ENCODE assay signal across 25 cellular contexts in the genomic region with DNA sequence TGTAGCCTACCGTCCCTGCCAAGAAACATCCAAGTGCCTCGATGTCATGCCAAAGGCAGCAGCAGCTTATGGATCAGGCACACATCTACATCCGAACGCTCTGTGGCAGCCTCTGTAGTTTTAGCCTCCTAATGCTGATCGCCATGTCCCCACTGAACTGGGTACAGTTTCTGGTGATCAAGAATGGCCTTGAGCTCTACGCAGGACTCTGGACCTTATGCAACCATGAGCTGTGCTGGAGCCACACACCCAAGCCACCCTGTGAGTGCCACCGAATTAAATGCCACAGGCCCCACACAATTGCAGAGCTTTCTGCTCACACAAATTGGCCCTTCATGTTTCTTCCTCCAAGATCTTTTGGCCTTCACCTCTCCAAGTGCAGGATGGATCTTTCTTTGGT. TPM values are rescaled to one million over a fixed set of nuclear protein-coding genes. Genes with fewer than 3 reads are reported as not detected.
DNase-seq lines count a peak whose midpoint lies in the region; ATAC-seq, FAIRE-seq and TF ChIP-seq lines count a peak whose summit lies in the region.
"Had no signal": no experiment of that assay in that cellular context is flagged by ENCODE, and none has a peak within 500 bp of the region (broad histone marks: within the 10 kb centered on the region; RNA-seq: fewer than 3 reads in every experiment).

No MANE protein-coding gene starts in this region.

- no peak overlapping the region for H2AK5ac ChIP-seq in mesenchymal stem cell (ENCODE audit: low read length, severe bottlenecking)

- H3K14ac ChIP-seq in mesenchymal stem cell (ENCODE audit: low read length in 2 of 2): no peak overlapping the region

- peak overlapping the region; percentile 37 for H4K8ac ChIP-seq in mesenchymal stem cell (ENCODE audit: low read length)

- peak; percentile 23 for FAIRE-seq in bronchial epithelial cell (lab: Jason Lieb, UNC)
- peak; percentile 40 for FAIRE-seq in HepG2 (lab: Jason Lieb, UNC)
- no peak for FAIRE-seq in small intestine (lab: Jason Lieb, UNC)
- FAIRE-seq: D721Med, GM12891, GM18507, H1 had no signal

- no peaks in the 10 kb centered on the region for H3K9me3 ChIP-seq in HepG2 (ENCODE audit: low read length)
- no peaks in the 10 kb centered on the region for H3K9me3 ChIP-seq in mesenchymal stem cell (ENCODE audit: control insufficient read depth, low read length)
- H3K9me3 ChIP-seq in small intestine (ENCODE audit: control insufficient read depth, low read depth): no peaks in the 10 kb centered on the region
- H3K9me3 ChIP-seq: BE2C had no signal

- no peak overlapping the region for H3K27ac Mint-ChIP-seq in activated CD4-positive, alpha-beta memory T cell treated with anti-CD3 and anti-CD28 coated beads, Interleukin-2, amount 10 ng/mL, durations not matched to agents 7 days and 5 days
- H3K27ac Mint-ChIP-seq: CD4-positive, alpha-beta T cell; CD8-positive, alpha-beta memory T cell had no signal

- H4K20me1 ChIP-seq in HepG2 (ENCODE audit: insufficient read depth, low read length): no peaks in the 10 kb centered on the region
- H4K20me1 ChIP-seq: BLaER1 treated with 17β-estradiol and CSF1 and Interleukin-3, amounts not matched to agents 10 nM and 100 nM had no signal

- H3K4ac ChIP-seq in mesenchymal stem cell (ENCODE audit: low read depth in 1 of 2, low read length in 2 of 2): no peak overlapping the region

- TF ChIP-seq CTCF in bronchial epithelial cell (IDR thresholded peaks at IDR 0.05; ENCODE audit: insufficient read depth, low read length, severe bottlenecking) (no peak), HepG2 (CRISPR knock-in tag; IDR thresholded peaks at IDR 0.05) (no peak)

- H3K9ac ChIP-seq in HepG2 (ENCODE audit: insufficient read depth, low read depth, low read length) (no peak overlapping the region; the same call in 1 of the 2 replicates), mesenchymal stem cell (ENCODE audit: low read length) (no peak overlapping the region)
- H3K9ac ChIP-seq: GM23248 had no signal

- TF ChIP-seq EP300 in HepG2 (IDR thresholded peaks at IDR 0.05; ENCODE audit: low read depth in 2 of 2, low read length in 2 of 2) (0 out of 4 replicates have a peak, but pooled peaks of 1 of the 2 experiments have one; percentile 31), HepG2 (CRISPR knock-in tag; IDR thresholded peaks at IDR 0.05; ENCODE audit: borderline replicate concordance) (no peak)

- in situ Hi-C loops in HepG2 (cut with HindIII; ENCODE audit: extremely low pct_ligation_motif_present, low pct_unique_long_range_greater_than_20kb): no loop called here

- no peak overlapping the region for H3K27ac ChIP-seq in HepG2 (ENCODE audit: extremely low read length, insufficient read depth, low read length)
- no peak overlapping the region for H3K27ac ChIP-seq in mesenchymal stem cell (ENCODE audit: low read length, poor library complexity, severe bottlenecking)
- peak overlapping the region in 1 of 2 donors; percentile 20 for H3K27ac ChIP-seq in small intestine (ENCODE audit: low read depth in 1 of 2, low read length in 1 of 2)
- H3K27ac ChIP-seq: BLaER1 treated with 17β-estradiol and CSF1 and Interleukin-3, amounts not matched to agents 10 nM and 100 nM; GM23248 had no signal

- H2BK120ac ChIP-seq in mesenchymal stem cell (ENCODE audit: low read depth, low read length): no peak overlapping the region

- no peaks in the 10 kb centered on the region for H3K36me3 Mint-ChIP-seq in activated CD4-positive, alpha-beta memory T cell treated with anti-CD3 and anti-CD28 coated beads, Interleukin-2, amount 10 ng/mL, durations not matched to agents 7 days and 5 days (ENCODE audit: low read depth)
- H3K36me3 Mint-ChIP-seq: CD14-positive monocyte had no signal

- no peak overlapping the region for H4K91ac ChIP-seq in mesenchymal stem cell (ENCODE audit: low read length)

- no TSS peak for BruUV-seq in HepG2 (replicated peaks; lab: Mats Ljungman, UMichigan)

- no peak for TF ChIP-seq POLR2A in HepG2 (IDR thresholded peaks at IDR 0.05; ENCODE audit: insufficient read depth in 1 of 2, low read depth in 2 of 2, low read length in 2 of 2)

- H3K27me3 ChIP-seq in bronchial epithelial cell (ENCODE audit: control insufficient read depth, insufficient read depth, low read length) (peaks cover 2% of the 10 kb centered on the region), HepG2 (ENCODE audit: control insufficient read depth in 1 of 2, insufficient read depth in 2 of 2, low read length in 2 of 2) (peaks cover 0 to 9% of the 10 kb centered on the region in 2 experiments; a peak in 2 of 5 replicates), mesenchymal stem cell (ENCODE audit: control insufficient read depth in 1 of 2, insufficient read depth in 1 of 2, low read length in 2 of 2) (peaks cover 41 to 42% of the 10 kb centered on the region in 2 experiments), small intestine (ENCODE audit: control insufficient read depth in 2 of 2, insufficient read depth in 2 of 2, low read length in 2 of 2) (peaks cover 0 to 4% of the 10 kb centered on the region in 2 donors)
- H3K27me3 ChIP-seq: BLaER1 treated with 17β-estradiol and CSF1 and Interleukin-3, amounts not matched to agents 10 nM and 100 nM had no signal

- H3K4me3 Mint-ChIP-seq in activated CD4-positive, alpha-beta memory T cell treated with anti-CD3 and anti-CD28 coated beads, Interleukin-2, amount 10 ng/mL, durations not matched to agents 7 days and 5 days: no peak overlapping the region
- H3K4me3 Mint-ChIP-seq: CD4-positive, alpha-beta T cell; CD8-positive, alpha-beta memory T cell had no signal

- no peak overlapping the region for H3K18ac ChIP-seq in mesenchymal stem cell (ENCODE audit: low read depth in 1 of 2, low read length in 2 of 2)

- WGBS in HepG2 (ENCODE audit: low lambda C conversion rate): 57% methylated on average over 2 of the region's 7 CpGs
- WGBS in mesenchymal stem cell: 97% methylated on average over 7 of the region's 7 CpGs
- WGBS in small intestine, 3 donors: 66 to 83% (median 69%) methylated on average over 7 of the region's 7 CpGs

- peak overlapping the region; percentile 64 for H2AFZ ChIP-seq in HepG2 (ENCODE audit: low read length)
- no peak overlapping the region for H2AFZ ChIP-seq in mesenchymal stem cell (ENCODE audit: low read depth, low read length)
- H2AFZ ChIP-seq: GM23248 had no signal

- no peak overlapping the region for H3K23ac ChIP-seq in mesenchymal stem cell (ENCODE audit: low read length in 2 of 2)

- H2BK12ac ChIP-seq in mesenchymal stem cell (ENCODE audit: low read length in 2 of 2): no peak overlapping the region

- no peaks in the 10 kb centered on the region for H3K79me2 ChIP-seq in HepG2 (ENCODE audit: insufficient read depth, low read length)

- POLR2A ChIA-PET in HepG2 (lab: Yijun Ruan, JAX): interaction anchor here (1.9 kb wide), 1 partner anchor 23 kb away, joined by 11 read pairs; a partner anchor contains a TSS
- POLR2A ChIA-PET in activated CD4-positive, alpha-beta memory T cell treated with anti-CD3 and anti-CD28 coated beads, Interleukin-2, amount 10 ng/mL, durations not matched to agents 7 days and 5 days (lab: Charles Lee): no interaction called here

- no peak for TF ChIP-seq RAD21 in HepG2 (CRISPR knock-in tag; IDR thresholded peaks at IDR 0.05)

- no peak overlapping the region for H2BK15ac ChIP-seq in mesenchymal stem cell (ENCODE audit: low read depth, poor library complexity, severe bottlenecking)

- H3K4me1 ChIP-seq in HepG2 (ENCODE audit: insufficient read depth, low read length): peaks cover 21% of the 10 kb centered on the region
- H3K4me1 ChIP-seq in mesenchymal stem cell (ENCODE audit: control insufficient read depth, insufficient read depth, low read depth, low read length): no peaks in the 10 kb centered on the region
- no peaks in the 10 kb centered on the region for H3K4me1 ChIP-seq in small intestine (ENCODE audit: control insufficient read depth in 2 of 2, insufficient read depth in 1 of 2, low read depth in 1 of 2, low read length in 1 of 2)
- H3K4me1 ChIP-seq: BE2C had no signal

- intact Hi-C loops in HepG2 (cut with micrococcal nuclease; ENCODE audit: unreplicated experiment): no loop called here

- DNase-seq in bronchial epithelial cell (ENCODE audit: low read depth): no peak
- peak; percentile 35 for DNase-seq in HepG2 (ENCODE audit: low spot score)
- no peak for DNase-seq in mesenchymal stem cell
- DNase-seq in small intestine: peak; percentile 82
- DNase-seq in germinal center (ENCODE audit: low spot score): no peak
- no peak for DNase-seq in activated CD4-positive, alpha-beta memory T cell treated with anti-CD3 and anti-CD28 coated beads, Interleukin-2, amount 10 ng/mL, durations not matched to agents 7 days and 5 days
- DNase-seq: 8988T; BE2C; CD4-positive, alpha-beta T cell; CD8-positive, alpha-beta memory T cell; DMS 273 treated with DMSO at 0.1 percent for 48 hours; DMS79; EL; GF-D8; GM23248; H7; HCEC 1CT had no signal

- no peaks in the 10 kb centered on the region for H3K36me3 ChIP-seq in bronchial epithelial cell (ENCODE audit: control insufficient read depth, insufficient read depth, low read length)
- H3K36me3 ChIP-seq in HepG2 (replicated peaks in 1 of 2; ENCODE audit: control insufficient read depth in 1 of 2, insufficient read depth in 2 of 2, low read length in 2 of 2): no peaks in the 10 kb centered on the region
- H3K36me3 ChIP-seq in mesenchymal stem cell (ENCODE audit: control insufficient read depth in 1 of 2, insufficient read depth in 2 of 2, low read depth in 1 of 2, low read length in 2 of 2): no peaks in the 10 kb centered on the region
- no peaks in the 10 kb centered on the region for H3K36me3 ChIP-seq in small intestine (ENCODE audit: control insufficient read depth in 2 of 2, insufficient read depth in 2 of 2, low read length in 2 of 2)
- H3K36me3 ChIP-seq: BE2C; BLaER1 treated with 17β-estradiol and CSF1 and Interleukin-3, amounts not matched to agents 10 nM and 100 nM had no signal

- no peak overlapping the region for H2BK5ac ChIP-seq in mesenchymal stem cell (ENCODE audit: low read depth, low read length, poor library complexity, severe bottlenecking)

- H3K4me1 Mint-ChIP-seq in activated CD4-positive, alpha-beta memory T cell treated with anti-CD3 and anti-CD28 coated beads, Interleukin-2, amount 10 ng/mL, durations not matched to agents 7 days and 5 days: no peaks in the 10 kb centered on the region
- H3K4me1 Mint-ChIP-seq: CD8-positive, alpha-beta memory T cell had no signal

- no peaks in the 10 kb centered on the region for H3K9me3 Mint-ChIP-seq in activated CD4-positive, alpha-beta memory T cell treated with anti-CD3 and anti-CD28 coated beads, Interleukin-2, amount 10 ng/mL, durations not matched to agents 7 days and 5 days
- H3K9me3 Mint-ChIP-seq: CD4-positive, alpha-beta T cell; CD8-positive, alpha-beta memory T cell had no signal

- H3K79me1 ChIP-seq in mesenchymal stem cell (replicated peaks; ENCODE audit: low read length, poor library complexity, severe bottlenecking): no peaks in the 10 kb centered on the region

- ATAC-seq in HepG2 (peak; percentile 89), GM18868 (IDR thresholded peaks at IDR 0.05; ENCODE audit: unreplicated experiment) (no peak)

- H3K27me3 Mint-ChIP-seq in activated CD4-positive, alpha-beta memory T cell treated with anti-CD3 and anti-CD28 coated beads, Interleukin-2, amount 10 ng/mL, durations not matched to agents 7 days and 5 days: peaks cover 21% of the 10 kb centered on the region

- H3K4me3 ChIP-seq in bronchial epithelial cell (ENCODE audit: low read depth, low read length): no peak overlapping the region
- H3K4me3 ChIP-seq in HepG2 (replicated peaks in 1 of 3; ENCODE audit: insufficient read depth in 1 of 3, low read depth in 2 of 3, low read length in 3 of 3): peak overlapping the region in 1 of 3 experiments; percentile 18; a peak in 1 of 6 replicates
- no peak overlapping the region for H3K4me3 ChIP-seq in mesenchymal stem cell (ENCODE audit: insufficient read depth in 1 of 2, low read depth in 1 of 2, low read length in 2 of 2)
- no peak overlapping the region for H3K4me3 ChIP-seq in small intestine (ENCODE audit: low read depth in 1 of 2, low read length in 2 of 2)
- H3K4me3 ChIP-seq: BLaER1 treated with 17β-estradiol and CSF1 and Interleukin-3, amounts not matched to agents 10 nM and 100 nM; GM23248 had no signal

- CTCF ChIA-PET in HepG2 (lab: Yijun Ruan, JAX; ENCODE audit: low intra/inter-chr PET ratio, low total read pairs): no interaction called here
- CTCF ChIA-PET in activated CD4-positive, alpha-beta memory T cell treated with anti-CD3 and anti-CD28 coated beads, Interleukin-2, amount 10 ng/mL, durations not matched to agents 7 days and 5 days (lab: Charles Lee): no interaction called here

- H3K4me2 ChIP-seq in HepG2 (ENCODE audit: low read depth, low read length) (peak overlapping the region; percentile 61), mesenchymal stem cell (ENCODE audit: low read length, poor library complexity, severe bottlenecking) (no peak overlapping the region)

RNA-seq across cellular contexts. Expression of a gene that starts 0.5 kb away (rescaled TPM):
- total RNA-seq in bronchial epithelial cell (not detected in 2 replicates), HepG2 (2016; rRNA removed; fragmentation: Illumina TruSeq; extraction: Trizol) (not detected in 2 replicates)
- total RNA-seq in HepG2 (2016; cell fraction: cytosol; rRNA removed; fragmentation: Illumina TruSeq; extraction: Trizol; ENCODE audit: low read depth): not detected in 2 replicates
- total RNA-seq in HepG2 (2016; cell fraction: insoluble cytoplasmic fraction; rRNA removed; fragmentation: Illumina TruSeq; extraction: Trizol): not detected in 2 replicates
- total RNA-seq in HepG2 (2016; cell fraction: membrane; rRNA removed; fragmentation: Illumina TruSeq; extraction: Trizol): not detected in 2 replicates
- total RNA-seq in HepG2 (2016; cell fraction: nucleus; rRNA removed; fragmentation: Illumina TruSeq; extraction: Trizol): not detected in 2 replicates
- polyA plus RNA-seq in HepG2 (2011; rRNA removed) (not detected in 2 replicates), small intestine (not detected)
- polyA plus RNA-seq in HepG2 (2011; cell fraction: cytosol; rRNA removed): not detected in 2 replicates
- polyA plus RNA-seq in HepG2 (2011; cell fraction: nucleus; rRNA removed): not detected in 2 replicates
- polyA plus RNA-seq in HepG2 (2012): not detected in 2 replicates
- not detected in 2 replicates for polyA plus RNA-seq in HepG2 (2016; cell fraction: cytosol; fragmentation: Illumina TruSeq; extraction: Trizol; ENCODE audit: low read depth)
- not detected in 2 replicates for polyA plus RNA-seq in HepG2 (2016; cell fraction: insoluble cytoplasmic fraction; fragmentation: Illumina TruSeq; extraction: Trizol; ENCODE audit: low read depth)
- not detected in 2 replicates for polyA plus RNA-seq in HepG2 (2016; cell fraction: membrane; fragmentation: Illumina TruSeq; extraction: Trizol; ENCODE audit: low read depth)
- polyA plus RNA-seq in HepG2 (2016; cell fraction: nucleus; fragmentation: Illumina TruSeq; extraction: Trizol; ENCODE audit: insufficient read depth, low read depth): not detected in 2 replicates
- polyA minus RNA-seq in HepG2 (2011; rRNA and poly(A)+ RNA removed; ENCODE audit: low replicate concordance): not detected in 2 replicates
- polyA minus RNA-seq in HepG2 (2011; cell fraction: cytosol; rRNA and poly(A)+ RNA removed): not detected in 2 replicates
- polyA minus RNA-seq in HepG2 (2011; cell fraction: nucleus; rRNA and poly(A)+ RNA removed): not detected in 2 replicates
- not detected for polyA plus RNA-seq in mesenchymal stem cell (2013, experiment 1 of 2)
- not detected for polyA plus RNA-seq in mesenchymal stem cell (2013, experiment 2 of 2)
- total RNA-seq in activated CD4-positive, alpha-beta memory T cell treated with anti-CD3 and anti-CD28 coated beads, Interleukin-2, amount 10 ng/mL, durations not matched to agents 7 days and 5 days: not detected
- total RNA-seq: A673; CD4-positive, alpha-beta T cell; CD8-positive, alpha-beta memory T cell; GM23248; H1; H7 had no signal
- polyA plus RNA-seq: CD14-positive monocyte; CD8-positive, alpha-beta memory T cell; GM23248; H1 had no signal

RNA-seq across cellular contexts. Expression of a gene that starts 22.8 kb away (rescaled TPM):
- total RNA-seq in bronchial epithelial cell (32.3 and 48.7 TPM in 2 replicates), HepG2 (2016; rRNA removed; fragmentation: Illumina TruSeq; extraction: Trizol) (47.4 and 106 TPM in 2 replicates)
- 16.6 and 17.6 TPM in 2 replicates for total RNA-seq in HepG2 (2016; cell fraction: cytosol; rRNA removed; fragmentation: Illumina TruSeq; extraction: Trizol; ENCODE audit: low read depth)
- 47.0 and 112 TPM in 2 replicates for total RNA-seq in HepG2 (2016; cell fraction: insoluble cytoplasmic fraction; rRNA removed; fragmentation: Illumina TruSeq; extraction: Trizol)
- total RNA-seq in HepG2 (2016; cell fraction: membrane; rRNA removed; fragmentation: Illumina TruSeq; extraction: Trizol): 23.0 and 27.3 TPM in 2 replicates
- total RNA-seq in HepG2 (2016; cell fraction: nucleus; rRNA removed; fragmentation: Illumina TruSeq; extraction: Trizol): 113 and 129 TPM in 2 replicates
- polyA plus RNA-seq in HepG2 (2011; rRNA removed) (215 and 219 TPM in 2 replicates), small intestine (100 to 1,000 TPM in 1 of 3 donors, 10 to 100 TPM in 2; 39.7 to 103 (median 63.7) TPM)
- 178 and 191 TPM in 2 replicates for polyA plus RNA-seq in HepG2 (2011; cell fraction: cytosol; rRNA removed)
- 241 and 262 TPM in 2 replicates for polyA plus RNA-seq in HepG2 (2011; cell fraction: nucleus; rRNA removed)
- polyA plus RNA-seq in HepG2 (2012): 62.0 and 72.9 TPM in 2 replicates
- polyA plus RNA-seq in HepG2 (2016; cell fraction: cytosol; fragmentation: Illumina TruSeq; extraction: Trizol; ENCODE audit: low read depth): 13.5 and 15.0 TPM in 2 replicates
- polyA plus RNA-seq in HepG2 (2016; cell fraction: insoluble cytoplasmic fraction; fragmentation: Illumina TruSeq; extraction: Trizol; ENCODE audit: low read depth): 37.1 and 43.4 TPM in 2 replicates
- 16.7 and 18.5 TPM in 2 replicates for polyA plus RNA-seq in HepG2 (2016; cell fraction: membrane; fragmentation: Illumina TruSeq; extraction: Trizol; ENCODE audit: low read depth)
- polyA plus RNA-seq in HepG2 (2016; cell fraction: nucleus; fragmentation: Illumina TruSeq; extraction: Trizol; ENCODE audit: insufficient read depth, low read depth): 184 and 185 TPM in 2 replicates
- polyA minus RNA-seq in HepG2 (2011; rRNA and poly(A)+ RNA removed; ENCODE audit: low replicate concordance): 116 and 186 TPM in 2 replicates
- 59.8 and 69.1 TPM in 2 replicates for polyA minus RNA-seq in HepG2 (2011; cell fraction: cytosol; rRNA and poly(A)+ RNA removed)
- polyA minus RNA-seq in HepG2 (2011; cell fraction: nucleus; rRNA and poly(A)+ RNA removed): 76.7 and 89.3 TPM in 2 replicates
- 214 TPM for polyA plus RNA-seq in mesenchymal stem cell (2013, experiment 1 of 2)
- polyA plus RNA-seq in mesenchymal stem cell (2013, experiment 2 of 2): 227 TPM
- 100 to 1,000 TPM; 110 to 111 TPM for total RNA-seq in activated CD4-positive, alpha-beta memory T cell treated with anti-CD3 and anti-CD28 coated beads, Interleukin-2, amount 10 ng/mL, durations not matched to agents 7 days and 5 days

Comparison
In these comparisons a context has a peak if more than half of its experiments do, and no peak if none do; other contexts are left out.
1. DNase-seq: peak in HepG2 (single experiment) and small intestine (single experiment); none in bronchial epithelial cell (single experiment), mesenchymal stem cell (single experiment), germinal center (single experiment) and activated CD4-positive, alpha-beta memory T cell treated with anti-CD3 and anti-CD28 coated beads, Interleukin-2, amount 10 ng/mL, durations not matched to agents 7 days and 5 days (single experiment).